24 cellular contexts compared by ENCODE assay signal in the genomic region with DNA sequence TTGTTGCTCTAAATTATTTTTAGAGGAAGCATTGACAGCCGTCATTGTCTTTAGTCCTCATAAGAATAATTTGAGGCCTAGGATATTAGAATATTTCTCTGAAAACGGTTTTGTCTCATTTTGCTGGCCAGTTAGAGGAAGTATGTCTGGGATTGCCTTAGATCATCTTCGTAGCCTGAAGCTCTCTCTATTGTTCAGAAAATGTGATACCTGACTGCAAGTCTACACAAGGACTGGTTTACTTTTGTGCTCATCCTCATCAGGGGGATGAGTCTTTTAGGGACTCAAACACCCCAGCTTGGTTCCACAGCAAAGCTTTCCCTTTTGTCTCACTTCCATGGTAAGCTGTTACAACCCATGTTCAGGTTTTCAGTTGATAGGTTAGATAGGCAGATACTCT.
"Had no signal": no experiment of that assay in that cellular context is flagged by ENCODE, and none has a peak within 500 bp of the region (broad histone marks: within the 10 kb centered on the region; RNA-seq: fewer than 3 reads in every experiment).

No MANE protein-coding gene starts in this region.

- H3K4me3 ChIP-seq: adrenal gland, ascending aorta, colonic mucosa, left lung, ovary, psoas muscle, right atrium auricular region, spleen, thoracic aorta, vagina had no signal

- ATAC-seq: activated CD8-positive, alpha-beta memory T cell treated with anti-CD3 and anti-CD28 coated beads, Interleukin-2, amount 10 ng/mL, durations not matched to agents 7 days and 5 days; activated CD8-positive, alpha-beta T cell treated with anti-CD3 and anti-CD28 coated beads for 36 hours; activated naive CD4-positive, alpha-beta T cell treated with anti-CD3 and anti-CD28 coated beads, Interleukin-2, amount 50 U/mL, for 72 hours; left lung; natural killer cell treated with Interleukin-12 subunit alpha and Interleukin-12 subunit beta and Interleukin-15 and Interleukin-18, amount 100 ng/mL, for 72 hours had no signal

- H3K27ac ChIP-seq: adrenal gland, ascending aorta, brain microvascular endothelial cell, colonic mucosa, left lung, ovary, psoas muscle, right atrium auricular region, spleen, thoracic aorta, vagina had no signal

- H3K9me3 ChIP-seq: adrenal gland, colonic mucosa, left lung, ovary, vagina had no signal

- H3K4me1 ChIP-seq: adrenal gland, ascending aorta, colonic mucosa, left lung, psoas muscle, right atrium auricular region, spleen, vagina had no signal

- DNase-seq: activated CD4-positive, alpha-beta T cell treated with anti-CD3 and anti-CD28 coated beads, Interleukin-2, amount 10 ng/mL, durations not matched to agents 7 days and 5 days; activated CD4-positive, CD25-positive, alpha-beta regulatory T cell treated with anti-CD3 and anti-CD28 coated beads, Interleukin-2, amount 50 U/mL, for 72 hours; activated CD8-positive, alpha-beta memory T cell treated with anti-CD3 and anti-CD28 coated beads, Interleukin-2, amount 10 ng/mL, durations not matched to agents 7 days and 5 days; activated CD8-positive, alpha-beta T cell treated with anti-CD3 and anti-CD28 coated beads for 36 hours; activated T-cell treated with anti-CD3 and anti-CD28 coated beads for 4 hours; adrenal gland; colonic mucosa; endodermal cell; foreskin melanocyte; left lung; ovary; psoas muscle; spleen; stimulated activated CD4-positive, alpha-beta T cell treated with anti-CD3 and anti-CD28 coated beads, Interleukin-4, amount 100 ng/mL, for 1 hour; stimulated activated naive CD4-positive, alpha-beta T cell; T-helper 1 cell; T-helper 9 cell had no signal

- H3K36me3 ChIP-seq: adrenal gland, brain microvascular endothelial cell, colonic mucosa, left lung, ovary, right atrium auricular region, thoracic aorta, vagina had no signal

- H3K27me3 ChIP-seq: adrenal gland, ascending aorta, brain microvascular endothelial cell, colonic mucosa, left lung, ovary, right atrium auricular region, spleen, vagina had no signal
